22 cellular contexts compared by ENCODE assay signal in genomic region chr6:12094689-12095088, GRCh38.
DNase-seq lines count a peak whose midpoint lies in the region; ATAC-seq, FAIRE-seq and TF ChIP-seq lines count a peak whose summit lies in the region.
"Had no signal": no experiment of that assay in that cellular context is flagged by ENCODE, and none has a peak within 500 bp of the region (broad histone marks: within the 10 kb centered on the region; RNA-seq: fewer than 3 reads in every experiment).

No MANE protein-coding gene starts in this region.

- no peak for ATAC-seq in memory B cell (ENCODE audit: low read depth)
- ATAC-seq in GM21390 (IDR thresholded peaks at IDR 0.05; ENCODE audit: unreplicated experiment): no peak
- ATAC-seq in HG02798 (IDR thresholded peaks at IDR 0.05; ENCODE audit: poor library complexity, unreplicated experiment): no peak
- ATAC-seq: CD8-positive, alpha-beta T cell; GM23338 had no signal

- TF ChIP-seq EP300 in tibial nerve (IDR thresholded peaks at IDR 0.05): no peak

- in situ Hi-C loops in GM23248 (cut with MboI): no loop called here

- no peak overlapping the region for H3K27ac ChIP-seq in GM23248
- no peak overlapping the region for H3K27ac ChIP-seq in tibial nerve
- H3K27ac ChIP-seq: C4-2B, HL-60 had no signal

- 6 to 8% methylated on average over 1 of the region's 1 CpG for WGBS in GM23248 (ENCODE audit: low coverage in 1 of 2, low lambda C conversion rate in 2 of 2, missing lambda C conversion rate in 2 of 2), 2 experiments
- 56 to 84% methylated on average over 1 of the region's 1 CpG for WGBS in tibial nerve, 2 donors

- H3K27me3 Mint-ChIP-seq in HFFc6 (ENCODE audit: insufficient read depth): no peaks in the 10 kb centered on the region
- no peaks in the 10 kb centered on the region for H3K27me3 Mint-ChIP-seq in memory B cell
- H3K27me3 Mint-ChIP-seq: IgD-negative memory B cell had no signal

- H3K4me1 Mint-ChIP-seq in HFFc6 (ENCODE audit: low read depth): peaks cover 52% of the 10 kb centered on the region
- peaks cover 17% of the 10 kb centered on the region for H3K4me1 Mint-ChIP-seq in memory B cell

- no peaks in the 10 kb centered on the region for H3K9me2 ChIP-seq in GM23248 (ENCODE audit: insufficient read depth)

- FAIRE-seq in endometrium (lab: Jason Lieb, UNC): peak; percentile 67
- FAIRE-seq: D721Med, GM12892 had no signal

- H3K36me3 Mint-ChIP-seq in HFFc6 (ENCODE audit: low read depth) (peaks cover 6% of the 10 kb centered on the region; the same call in 1 of the 2 replicates), memory B cell (peaks cover 16% of the 10 kb centered on the region)

- peak overlapping the region; percentile 50 for H2AFZ ChIP-seq in GM23248
- H2AFZ ChIP-seq: GM23338 had no signal

- no peak for DNase-seq in GM23248
- no peak for DNase-seq in HFFc6
- DNase-seq in memory B cell (ENCODE audit: low spot score in 2 of 2): no peak
- no peak for DNase-seq in tibial nerve (ENCODE audit: low spot score in 2 of 2)
- DNase-seq in NCI-H1930 (lab: John Stamatoyannopoulos, UW): no peak
- DNase-seq: BE2C; CD8-positive, alpha-beta T cell; COR-L47; DMS153; DMS79 treated with DMSO at 0.1 percent for 48 hours; EL; KG1 had no signal

- H3K4me3 ChIP-seq in GM23248: peak overlapping the region; percentile 40
- no peak overlapping the region for H3K4me3 ChIP-seq in tibial nerve
- H3K4me3 ChIP-seq: GM23338, HAP-1 had no signal

- no peaks in the 10 kb centered on the region for H4K20me1 ChIP-seq in GM23248 (ENCODE audit: insufficient read depth)

- H3K36me3 ChIP-seq in GM23248 (ENCODE audit: low read depth): no peaks in the 10 kb centered on the region
- peaks cover 0 to 11% (median 0%) of the 10 kb centered on the region in 3 donors for H3K36me3 ChIP-seq in tibial nerve
- H3K36me3 ChIP-seq: BE2C, HAP-1 had no signal

- H3K4me2 ChIP-seq in GM23248 (ENCODE audit: unreplicated experiment): peak overlapping the region; percentile 60
- H3K4me2 ChIP-seq: GM23338 had no signal

- H3K27ac Mint-ChIP-seq in HFFc6 (no peak overlapping the region), memory B cell (peak overlapping the region; percentile 45)
- H3K27ac Mint-ChIP-seq: CD8-positive, alpha-beta T cell; GM23338; IgD-negative memory B cell had no signal

- H3K9me3 ChIP-seq in GM23248 (ENCODE audit: low read depth): no peaks in the 10 kb centered on the region
- peaks cover 0 to 5% (median 0%) of the 10 kb centered on the region in 4 donors for H3K9me3 ChIP-seq in tibial nerve
- H3K9me3 ChIP-seq: BE2C, HAP-1 had no signal

- H3K9me3 Mint-ChIP-seq in HFFc6: no peaks in the 10 kb centered on the region
- no peaks in the 10 kb centered on the region for H3K9me3 Mint-ChIP-seq in memory B cell
- H3K9me3 Mint-ChIP-seq: CD8-positive, alpha-beta T cell; IgD-negative memory B cell had no signal

- H3K4me1 ChIP-seq in GM23248 (ENCODE audit: insufficient read depth) (peaks cover 36% of the 10 kb centered on the region), tibial nerve (no peaks in the 10 kb centered on the region)
- H3K4me1 ChIP-seq: HAP-1 had no signal

- no peak for TF ChIP-seq POLR2A in tibial nerve (IDR thresholded peaks at IDR 0.05)

- peak overlapping the region; percentile 19; the same call in 1 of the 2 replicates for H3K9ac ChIP-seq in GM23248

- no peaks in the 10 kb centered on the region for H3K79me2 ChIP-seq in GM23248 (ENCODE audit: insufficient read depth)

- H3K27me3 ChIP-seq in GM23248 (replicated peaks; ENCODE audit: insufficient read depth) (no peaks in the 10 kb centered on the region), tibial nerve (no peaks in the 10 kb centered on the region)
- H3K27me3 ChIP-seq: BE2C had no signal

- H3K4me3 Mint-ChIP-seq in HFFc6 (0 out of 2 replicates have a peak overlapping the region, but pooled peaks have one; percentile 38), memory B cell (no peak overlapping the region)
- H3K4me3 Mint-ChIP-seq: CD8-positive, alpha-beta T cell; GM23338 had no signal

- peaks cover 4% of the 10 kb centered on the region; the same call in 1 of the 2 replicates for H3F3A ChIP-seq in GM23248 (ENCODE audit: insufficient read depth)

- TF ChIP-seq CTCF in HFFc6 (IDR thresholded peaks at IDR 0.05) (no peak), tibial nerve (IDR thresholded peaks at IDR 0.05) (no peak)
